ENCODE assay signal across 8 cellular contexts in genomic region chr2:135985018-135985825, GRCh38. TPM values are rescaled to one million over a fixed set of nuclear protein-coding genes. Genes with fewer than 3 reads are reported as not detected.
DNase-seq lines count a peak whose midpoint lies in the region; ATAC-seq and TF ChIP-seq lines count a peak whose summit lies in the region.

DARS1 (minus strand) TSS chr2:135985626; CDS start chr2:135985468, 158 bp downstream.

- TF ChIP-seq EP300 in upper lobe of left lung (IDR thresholded peaks at IDR 0.05), result no peak

- H3K27ac ChIP-seq in upper lobe of left lung, result peak within 1 kb of the TSS; percentile 95 to 98 (median 97)

- peaks cover 13 to 21% (median 18%) of the 10 kb centered on the region in 4 donors for H3K4me1 ChIP-seq in upper lobe of left lung

- TF ChIP-seq POLR2A in upper lobe of left lung (IDR thresholded peaks at IDR 0.05), result peak in 3 of 4 donors; percentile 41 to 83 (median 79)

- H3K9me3 Mint-ChIP-seq in T-helper 1 cell treated with Interleukin-12 subunit alpha and Interleukin-12 subunit beta and Interleukin-4 antibody, amounts not matched to agents 30 μg/mL and 1 μg/mL, for 36 hours, result peaks cover 3% of the 10 kb centered on the region

- TF ChIP-seq CTCF in upper lobe of left lung (IDR thresholded peaks at IDR 0.05), result peak in 1 of 6 experiments; percentile 12

- H3K4me3 ChIP-seq in upper lobe of left lung, result peak within 1 kb of the TSS; percentile 80 to 96 (median 86)

- peak; percentile 93 for DNase-seq in NCI-H146 treated with DMSO at 0.1 percent for 48 hours (lab: John Stamatoyannopoulos, UW; ENCODE audit: unreplicated experiment)
- peak; percentile 73 for DNase-seq in amniotic stem cell (lab: John Stamatoyannopoulos, UW)
- peak; percentile 96 for DNase-seq in left cardiac atrium
- DNase-seq in posterior vena cava (ENCODE audit: low spot score), result peak; percentile 98
- DNase-seq in upper lobe of left lung, result peak; percentile 92 to 95

- no peaks in the 10 kb centered on the region for H3K27me3 Mint-ChIP-seq in T-helper 1 cell treated with Interleukin-12 subunit alpha and Interleukin-12 subunit beta and Interleukin-4 antibody, amounts not matched to agents 30 μg/mL and 1 μg/mL, for 36 hours (ENCODE audit: low read depth)

- no peaks in the 10 kb centered on the region for H3K27me3 ChIP-seq in upper lobe of left lung

- intact Hi-C loops in left cardiac atrium (cut with DNase I) (loop anchor here in 1 of 2 donors (2.0 kb wide), 1 partner anchor 24 kb away; no protein-coding TSS in a partner anchor), posterior vena cava (cut with DNase I) (no loop called here)

- ATAC-seq in GM18498 (IDR thresholded peaks at IDR 0.05; ENCODE audit: unreplicated experiment) (peak; percentile 90), HG02884 (IDR thresholded peaks at IDR 0.05; ENCODE audit: unreplicated experiment) (peak; percentile 72), left cardiac atrium (peak; percentile 98), upper lobe of left lung (ENCODE audit: low FRiP score in 2 of 2) (peak; percentile 96 to 98)

- 0 to 1% methylated on average over 36 to 57 of the region's 64 CpGs for WGBS in upper lobe of left lung, 2 donors

- H3K36me3 Mint-ChIP-seq in T-helper 1 cell treated with Interleukin-12 subunit alpha and Interleukin-12 subunit beta and Interleukin-4 antibody, amounts not matched to agents 30 μg/mL and 1 μg/mL, for 36 hours (ENCODE audit: low read depth), result peaks cover 35% of the 10 kb centered on the region

- peak within 1 kb of the TSS; percentile 90 for H3K4me3 Mint-ChIP-seq in T-helper 1 cell treated with Interleukin-12 subunit alpha and Interleukin-12 subunit beta and Interleukin-4 antibody, amounts not matched to agents 30 μg/mL and 1 μg/mL, for 36 hours

- no peaks in the 10 kb centered on the region for H3K9me3 ChIP-seq in upper lobe of left lung

- peaks cover 0 to 26% (median 0%) of the 10 kb centered on the region in 4 donors for H3K36me3 ChIP-seq in upper lobe of left lung

- peak within 1 kb of the TSS; percentile 96 for H3K27ac Mint-ChIP-seq in T-helper 1 cell treated with Interleukin-12 subunit alpha and Interleukin-12 subunit beta and Interleukin-4 antibody, amounts not matched to agents 30 μg/mL and 1 μg/mL, for 36 hours

- peaks cover 41% of the 10 kb centered on the region for H3K4me1 Mint-ChIP-seq in T-helper 1 cell treated with Interleukin-12 subunit alpha and Interleukin-12 subunit beta and Interleukin-4 antibody, amounts not matched to agents 30 μg/mL and 1 μg/mL, for 36 hours (ENCODE audit: low read depth)

RNA-seq across cellular contexts. Expression of gene DARS1, which starts in this region (rescaled TPM):
- total RNA-seq in left cardiac atrium (10 to 100 TPM; 56.8 to 71.8 TPM), posterior vena cava (10 to 100 TPM; 52.7 to 85.2 TPM), upper lobe of left lung (10 to 100 TPM; 38.5 to 68.1 (median 51.9) TPM)

Comparison
In these comparisons a context has a peak if more than half of its experiments do, and no peak if none do; other contexts are left out.
1. Peak in every context shown above with its lines: DNase-seq, ATAC-seq, H3K4me3 ChIP-seq and H3K27ac ChIP-seq.